ENCODE assay signal across 28 cellular contexts in the genomic region with DNA sequence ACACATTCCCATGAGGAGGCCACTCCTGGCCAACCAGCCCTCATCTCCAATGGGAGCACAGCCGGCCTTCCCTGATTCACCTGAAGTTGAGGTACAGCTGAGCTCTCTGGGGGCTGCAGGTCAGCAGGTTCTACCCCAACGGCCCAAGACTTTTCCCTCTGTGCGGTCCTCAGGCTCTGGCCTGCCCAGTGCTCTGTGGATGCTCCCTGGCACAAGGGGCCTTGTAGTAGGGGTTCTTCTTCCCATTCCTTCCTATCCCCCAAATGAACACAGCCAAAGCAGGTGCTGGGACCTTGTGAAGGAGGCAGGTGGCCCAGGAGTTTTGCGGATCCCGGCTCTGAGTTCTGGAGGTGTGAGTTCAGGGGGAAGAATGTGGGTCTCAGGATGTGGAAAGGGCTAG.
"Had no signal": no experiment of that assay in that cellular context is flagged by ENCODE, and none has a peak within 500 bp of the region (broad histone marks: within the 10 kb centered on the region; RNA-seq: fewer than 3 reads in every experiment).

No MANE protein-coding gene starts in this region.

- H3K4me3 ChIP-seq: adrenal gland, ascending aorta, body of pancreas, breast epithelium, cardiac muscle cell had no signal

- DNase-seq: activated effector memory CD4-positive, alpha-beta T cell treated with anti-CD3 and anti-CD28 coated beads, Interleukin-2, amount 50 U/mL, for 16 hours; activated effector memory CD4-positive, alpha-beta T cell treated with Interleukin-2 at 50 U/mL for 16 hours; activated gamma-delta T cell; activated gamma-delta T cell treated with Interleukin-2 at 50 U/mL for 16 hours; activated naive CD4-positive, alpha-beta T cell; activated naive CD4-positive, alpha-beta T cell treated with anti-CD3 and anti-CD28 coated beads for 36 hours; activated naive CD4-positive, alpha-beta T cell treated with anti-CD3 and anti-CD28 coated beads, Interleukin-2, amount 10 ng/mL, durations not matched to agents 7 days and 5 days; activated naive CD4-positive, alpha-beta T cell treated with anti-CD3 and anti-CD28 coated beads, Interleukin-2, amount 50 U/mL, for 16 hours; activated naive CD4-positive, alpha-beta T cell treated with Interleukin-2 at 50 U/mL for 16 hours; activated naive CD8-positive, alpha-beta T cell treated with anti-CD3 and anti-CD28 coated beads for 36 hours; activated naive CD8-positive, alpha-beta T cell treated with anti-CD3 and anti-CD28 coated beads, Interleukin-2, amount 10 ng/mL, durations not matched to agents 7 days and 5 days; activated naive CD8-positive, alpha-beta T cell treated with anti-CD3 and anti-CD28 coated beads, Interleukin-2, amount 50 U/mL, for 24 hours; activated T-cell treated with anti-CD3 and anti-CD28 coated beads, Interleukin-2, amount 50 U/mL, for 1 hour; activated T-cell treated with anti-CD3 and anti-CD28 coated beads, Interleukin-2, amount 50 U/mL, for 24 hours; activated T-cell treated with anti-CD3 and anti-CD28 coated beads, Interleukin-2, amount 50 U/mL, for 4 hours; activated T-cell treated with anti-CD3 and anti-CD28 coated beads, Interleukin-2, amount 50 U/mL, for 48 hours; adrenal gland; amniotic stem cell; amygdala; anterior cingulate cortex; body of pancreas; brain microvascular endothelial cell; caudate nucleus; central memory CD4-positive, alpha-beta T cell; cerebellar nuclear complex had no signal

- H3K27ac ChIP-seq: adrenal gland, ascending aorta, body of pancreas, brain microvascular endothelial cell, breast epithelium, cardiac muscle cell had no signal

- H3K36me3 ChIP-seq: adrenal gland, brain microvascular endothelial cell, breast epithelium had no signal

- H3K4me1 ChIP-seq: body of pancreas, breast epithelium had no signal

- H3K9me3 ChIP-seq: adrenal gland, ascending aorta, body of pancreas, breast epithelium had no signal

- H3K27me3 ChIP-seq: adrenal gland, ascending aorta, body of pancreas, brain microvascular endothelial cell, breast epithelium, cardiac muscle cell had no signal
